In genomic region chr10:61779276-61779675, GRCh38 we compare ENCODE assay signal across 3 cellular contexts.
TF ChIP-seq lines count a peak whose summit lies in the region.

No MANE protein-coding gene starts in this region.

TF ChIP-seq in A549, 52 proteins besides CTCF, POLR2A, EP300 and RAD21:
- peak; percentile 85 for TF ChIP-seq MAFK (IDR thresholded peaks at IDR 0.05; ENCODE audit: partially characterized antibody)
- no peak for TF ChIP-seq POLR2AphosphoS2 (conservative IDR thresholded peaks at IDR 0.05; ENCODE audit: low read length)
- no peak for TF ChIP-seq FOSL2 (IDR thresholded peaks at IDR 0.05)
- TF ChIP-seq FOSL2 (CRISPR knock-in tag; IDR thresholded peaks at IDR 0.05): no peak
TF ChIP-seq in A549: peak in this region for 1.

TF ChIP-seq in IMR-90, 13 proteins besides CTCF, POLR2A, EP300 and RAD21:
- TF ChIP-seq MAFK (IDR thresholded peaks at IDR 0.05; ENCODE audit: low read depth, low read length): peak; percentile 85
- no peak for TF ChIP-seq CEBPB (IDR thresholded peaks at IDR 0.05; ENCODE audit: low read depth, low read length)

TF ChIP-seq in K562, 482 proteins besides CTCF, POLR2A, EP300 and RAD21:
- TF ChIP-seq ELK1 (CRISPR knock-in tag; IDR thresholded peaks at IDR 0.05) (no peak), MED1 (CRISPR knock-in tag; IDR thresholded peaks at IDR 0.05; ENCODE audit: borderline replicate concordance) (no peak), PCBP1 (IDR thresholded peaks at IDR 0.05; ENCODE audit: low read depth, low read length, poor library complexity, severe bottlenecking) (no peak), RBM14 (IDR thresholded peaks at IDR 0.05; ENCODE audit: borderline replicate concordance, insufficient read depth, low read depth, low read length) (no peak), L3MBTL2 (IDR thresholded peaks at IDR 0.05) (no peak), DACH1 (IDR thresholded peaks at IDR 0.05; ENCODE audit: partially characterized antibody) (no peak), FOXJ3 (CRISPR knock-in tag; IDR thresholded peaks at IDR 0.05) (no peak), ZNF316 (IDR thresholded peaks at IDR 0.05) (peak; percentile 98), SMARCB1 (IDR thresholded peaks at IDR 0.05; ENCODE audit: insufficient read length, low read depth) (no peak), HMGN3 (IDR thresholded peaks at IDR 0.05; ENCODE audit: borderline replicate concordance, extremely low read depth, insufficient read length, low read depth, low read length) (no peak), MAFK (IDR thresholded peaks at IDR 0.05; ENCODE audit: low read length) (peak; percentile 88), NFXL1 (CRISPR knock-in tag; IDR thresholded peaks at IDR 0.05) (no peak), MAFF (IDR thresholded peaks at IDR 0.05; ENCODE audit: low read length) (peak; percentile 91), ZNF184 (CRISPR knock-in tag; IDR thresholded peaks at IDR 0.05) (no peak), IRF1 (CRISPR knock-in tag; IDR thresholded peaks at IDR 0.05; ENCODE audit: borderline replicate concordance) (no peak), C11orf30 (IDR thresholded peaks at IDR 0.05; ENCODE audit: low read depth) (peak; percentile 94), ZNF263 (CRISPR knock-in tag; IDR thresholded peaks at IDR 0.05; ENCODE audit: borderline replicate concordance) (no peak), BCOR (IDR thresholded peaks at IDR 0.05) (no peak), ZNF324 (CRISPR knock-in tag; IDR thresholded peaks at IDR 0.05) (no peak), PPARD (CRISPR knock-in tag; IDR thresholded peaks at IDR 0.05) (no peak), TOE1 (IDR thresholded peaks at IDR 0.05; ENCODE audit: borderline replicate concordance) (no peak), TOE1 (CRISPR knock-in tag; IDR thresholded peaks at IDR 0.05; ENCODE audit: borderline replicate concordance, low read depth) (no peak), NCOR1 (IDR thresholded peaks at IDR 0.05) (no peak), ZNF384 (IDR thresholded peaks at IDR 0.05; ENCODE audit: low read depth, low read length) (no peak), HSF4 (CRISPR knock-in tag; IDR thresholded peaks at IDR 0.05; ENCODE audit: borderline replicate concordance) (no peak), SMARCE1 (IDR thresholded peaks at IDR 0.05) (no peak), ZNF140 (CRISPR knock-in tag; IDR thresholded peaks at IDR 0.05) (no peak), SP2 (IDR thresholded peaks at IDR 0.05; ENCODE audit: extremely low read depth, low read depth, low read length, poor library complexity, severe bottlenecking) (no peak), RFX7 (CRISPR knock-in tag; IDR thresholded peaks at IDR 0.05) (no peak), ZNF740 (CRISPR knock-in tag; IDR thresholded peaks at IDR 0.05) (no peak), ZNF740 (tag; IDR thresholded peaks at IDR 0.05) (no peak), HES1 (IDR thresholded peaks at IDR 0.05; ENCODE audit: low read depth) (no peak), E4F1 (CRISPR knock-in tag; IDR thresholded peaks at IDR 0.05; ENCODE audit: borderline replicate concordance) (no peak), RBBP5 (IDR thresholded peaks at IDR 0.05; ENCODE audit: borderline replicate concordance, insufficient read depth, low read length, poor library complexity, severe bottlenecking) (no peak), MAFG (tag; conservative IDR thresholded peaks at IDR 0.05) (peak; percentile 90), ZNF592 (IDR thresholded peaks at IDR 0.05) (peak; percentile 35; the same call in 1 of the 2 replicates), DMBX1 (CRISPR knock-in tag; IDR thresholded peaks at IDR 0.05; ENCODE audit: borderline replicate concordance) (no peak), RBM39 (optimal IDR thresholded peaks at IDR 0.05; ENCODE audit: low read depth, low read length) (no peak), TFE3 (CRISPR knock-in tag; IDR thresholded peaks at IDR 0.05) (no peak), ILF3 (IDR thresholded peaks at IDR 0.05; ENCODE audit: borderline replicate concordance) (no peak), ZFP30 (CRISPR knock-in tag; IDR thresholded peaks at IDR 0.05; ENCODE audit: borderline replicate concordance) (no peak), POLR2B (IDR thresholded peaks at IDR 0.05; ENCODE audit: low read depth, partially characterized antibody) (no peak), HEY1 (CRISPR knock-in tag; IDR thresholded peaks at IDR 0.05; ENCODE audit: borderline replicate concordance) (no peak)
- TF ChIP-seq, protein P1, sequence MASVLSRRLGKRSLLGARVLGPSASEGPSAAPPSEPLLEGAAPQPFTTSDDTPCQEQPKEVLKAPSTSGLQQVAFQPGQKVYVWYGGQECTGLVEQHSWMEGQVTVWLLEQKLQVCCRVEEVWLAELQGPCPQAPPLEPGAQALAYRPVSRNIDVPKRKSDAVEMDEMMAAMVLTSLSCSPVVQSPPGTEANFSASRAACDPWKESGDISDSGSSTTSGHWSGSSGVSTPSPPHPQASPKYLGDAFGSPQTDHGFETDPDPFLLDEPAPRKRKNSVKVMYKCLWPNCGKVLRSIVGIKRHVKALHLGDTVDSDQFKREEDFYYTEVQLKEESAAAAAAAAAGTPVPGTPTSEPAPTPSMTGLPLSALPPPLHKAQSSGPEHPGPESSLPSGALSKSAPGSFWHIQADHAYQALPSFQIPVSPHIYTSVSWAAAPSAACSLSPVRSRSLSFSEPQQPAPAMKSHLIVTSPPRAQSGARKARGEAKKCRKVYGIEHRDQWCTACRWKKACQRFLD (CRISPR knock-in tag; IDR thresholded peaks at IDR 0.05): no peak
- TF ChIP-seq, protein P2, sequence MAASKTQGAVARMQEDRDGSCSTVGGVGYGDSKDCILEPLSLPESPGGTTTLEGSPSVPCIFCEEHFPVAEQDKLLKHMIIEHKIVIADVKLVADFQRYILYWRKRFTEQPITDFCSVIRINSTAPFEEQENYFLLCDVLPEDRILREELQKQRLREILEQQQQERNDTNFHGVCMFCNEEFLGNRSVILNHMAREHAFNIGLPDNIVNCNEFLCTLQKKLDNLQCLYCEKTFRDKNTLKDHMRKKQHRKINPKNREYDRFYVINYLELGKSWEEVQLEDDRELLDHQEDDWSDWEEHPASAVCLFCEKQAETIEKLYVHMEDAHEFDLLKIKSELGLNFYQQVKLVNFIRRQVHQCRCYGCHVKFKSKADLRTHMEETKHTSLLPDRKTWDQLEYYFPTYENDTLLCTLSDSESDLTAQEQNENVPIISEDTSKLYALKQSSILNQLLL (CRISPR knock-in tag; IDR thresholded peaks at IDR 0.05; ENCODE audit: borderline replicate concordance): no peak
